In genomic region chr22:24270556-24271405, GRCh38 we compare ENCODE assay signal across 8 cellular contexts.
A peak's percentile ranks its signal among the peaks of the same experiment; 100 is the strongest.
DNase-seq lines count a peak whose midpoint lies in the region; FAIRE-seq and TF ChIP-seq lines count a peak whose summit lies in the region.

A gene with protein sequence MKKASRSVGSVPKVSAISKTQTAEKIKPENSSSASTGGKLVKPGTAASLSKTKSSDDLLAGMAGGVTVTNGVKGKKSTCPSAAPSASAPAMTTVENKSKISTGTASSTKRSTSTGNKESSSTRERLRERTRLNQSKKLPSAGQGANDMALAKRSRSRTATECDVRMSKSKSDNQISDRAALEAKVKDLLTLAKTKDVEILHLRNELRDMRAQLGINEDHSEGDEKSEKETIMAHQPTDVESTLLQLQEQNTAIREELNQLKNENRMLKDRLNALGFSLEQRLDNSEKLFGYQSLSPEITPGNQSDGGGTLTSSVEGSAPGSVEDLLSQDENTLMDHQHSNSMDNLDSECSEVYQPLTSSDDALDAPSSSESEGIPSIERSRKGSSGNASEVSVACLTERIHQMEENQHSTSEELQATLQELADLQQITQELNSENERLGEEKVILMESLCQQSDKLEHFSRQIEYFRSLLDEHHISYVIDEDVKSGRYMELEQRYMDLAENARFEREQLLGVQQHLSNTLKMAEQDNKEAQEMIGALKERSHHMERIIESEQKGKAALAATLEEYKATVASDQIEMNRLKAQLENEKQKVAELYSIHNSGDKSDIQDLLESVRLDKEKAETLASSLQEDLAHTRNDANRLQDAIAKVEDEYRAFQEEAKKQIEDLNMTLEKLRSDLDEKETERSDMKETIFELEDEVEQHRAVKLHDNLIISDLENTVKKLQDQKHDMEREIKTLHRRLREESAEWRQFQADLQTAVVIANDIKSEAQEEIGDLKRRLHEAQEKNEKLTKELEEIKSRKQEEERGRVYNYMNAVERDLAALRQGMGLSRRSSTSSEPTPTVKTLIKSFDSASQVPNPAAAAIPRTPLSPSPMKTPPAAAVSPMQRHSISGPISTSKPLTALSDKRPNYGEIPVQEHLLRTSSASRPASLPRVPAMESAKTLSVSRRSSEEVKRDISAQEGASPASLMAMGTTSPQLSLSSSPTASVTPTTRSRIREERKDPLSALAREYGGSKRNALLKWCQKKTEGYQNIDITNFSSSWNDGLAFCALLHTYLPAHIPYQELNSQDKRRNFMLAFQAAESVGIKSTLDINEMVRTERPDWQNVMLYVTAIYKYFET (plus strand): TSS chr22:24270831. CDS start chr22:24302232, 31,401 bp downstream.

- H3K27me3 Mint-ChIP-seq in nephron progenitor cell (ENCODE audit: low read depth, poor library complexity), result no peaks in the 10 kb centered on the region
- no peaks in the 10 kb centered on the region for H3K27me3 Mint-ChIP-seq in stimulated activated naive CD8-positive, alpha-beta T cell treated with anti-CD3 and anti-CD28 coated beads, Interleukin-15, Interleukin-2, amounts not matched to agents 100 ng/mL and 50 ng/mL, for 24 hours

- no peaks in the 10 kb centered on the region for H3K9me3 Mint-ChIP-seq in nephron progenitor cell
- H3K9me3 Mint-ChIP-seq in stimulated activated naive CD8-positive, alpha-beta T cell treated with anti-CD3 and anti-CD28 coated beads, Interleukin-15, Interleukin-2, amounts not matched to agents 100 ng/mL and 50 ng/mL, for 24 hours, result no peaks in the 10 kb centered on the region

- peak within 1 kb of the TSS; percentile 92 for H3K4me3 Mint-ChIP-seq in nephron progenitor cell
- peak within 1 kb of the TSS; percentile 87 for H3K4me3 Mint-ChIP-seq in stimulated activated naive CD8-positive, alpha-beta T cell treated with anti-CD3 and anti-CD28 coated beads, Interleukin-15, Interleukin-2, amounts not matched to agents 100 ng/mL and 50 ng/mL, for 24 hours

- no peak for FAIRE-seq in H54 (lab: Jason Lieb, UNC)

- peaks cover 63% of the 10 kb centered on the region for H3K4me1 Mint-ChIP-seq in nephron progenitor cell
- peaks cover 43% of the 10 kb centered on the region for H3K4me1 Mint-ChIP-seq in stimulated activated naive CD8-positive, alpha-beta T cell treated with anti-CD3 and anti-CD28 coated beads, Interleukin-15, Interleukin-2, amounts not matched to agents 100 ng/mL and 50 ng/mL, for 24 hours (ENCODE audit: low read depth)

- TF ChIP-seq POLR2A in H54 (IDR thresholded peaks at IDR 0.05; ENCODE audit: low read depth, low read length), result peak; percentile 88
- peak; percentile 99 for TF ChIP-seq POLR2A in Raji (IDR thresholded peaks at IDR 0.05; ENCODE audit: insufficient read depth, low read depth, low read length)

- TF ChIP-seq CTCF in fibroblast of pulmonary artery (IDR thresholded peaks at IDR 0.05; ENCODE audit: low read length, missing control alignments) (no peak), nephron progenitor cell (IDR thresholded peaks at IDR 0.05) (no peak)

- H3K36me3 Mint-ChIP-seq in nephron progenitor cell (ENCODE audit: low read depth), result peaks cover 5% of the 10 kb centered on the region
- H3K36me3 Mint-ChIP-seq in stimulated activated naive CD8-positive, alpha-beta T cell treated with anti-CD3 and anti-CD28 coated beads, Interleukin-15, Interleukin-2, amounts not matched to agents 100 ng/mL and 50 ng/mL, for 24 hours (ENCODE audit: low read depth), result peaks cover 9% of the 10 kb centered on the region

- H3K4me3 ChIP-seq in fibroblast of pulmonary artery (replicated peaks; ENCODE audit: low read depth, low read length), result peak within 1 kb of the TSS; percentile 95

- H3K27ac Mint-ChIP-seq in nephron progenitor cell, result peak within 1 kb of the TSS; percentile 92
- H3K27ac Mint-ChIP-seq in stimulated activated naive CD8-positive, alpha-beta T cell treated with anti-CD3 and anti-CD28 coated beads, Interleukin-15, Interleukin-2, amounts not matched to agents 100 ng/mL and 50 ng/mL, for 24 hours, result peak within 1 kb of the TSS; percentile 82

- DNase-seq in ELF-1 (ENCODE audit: low read depth, low spot score) (peak; percentile 96), H54 (ENCODE audit: insufficient read length, low spot score) (peak; percentile 71), LoVo (ENCODE audit: low spot score) (peak; percentile 95), fibroblast of pulmonary artery (ENCODE audit: low read depth) (peak; percentile 95), nephron progenitor cell (peak; percentile 95)
- peak; percentile 88 for DNase-seq in activated T-helper 9 cell treated with anti-CD3 and anti-CD28 coated beads, Interleukin-2, amount 50 U/mL, for 16 hours (ENCODE audit: low read depth)

Comparison
In these comparisons a context has a peak if more than half of its experiments do, and no peak if none do; other contexts are left out.
1. Peak in every context shown above with its lines: DNase-seq and H3K4me3 ChIP-seq.